Comparison of ENCODE assay signal across 14 cellular contexts in the genomic region with DNA sequence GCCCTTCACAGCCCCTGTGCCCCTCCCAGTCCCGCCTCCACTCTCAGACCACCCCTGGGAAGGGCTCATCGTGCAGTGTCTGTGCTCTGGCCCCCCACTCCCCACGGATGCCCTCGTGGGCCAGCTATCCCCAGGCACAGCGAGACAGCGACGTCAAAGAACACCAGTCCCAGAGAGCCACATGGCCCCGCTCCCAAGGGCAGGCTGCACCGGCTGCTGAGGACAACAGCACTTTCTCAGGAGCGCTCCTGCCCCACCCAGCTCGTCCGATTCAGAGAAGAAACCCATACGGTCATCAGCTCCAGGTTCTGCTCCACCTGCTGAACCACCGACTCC. TPM values are rescaled to one million over a fixed set of nuclear protein-coding genes. Genes with fewer than 3 reads are reported as not detected.
DNase-seq lines count a peak whose midpoint lies in the region; ATAC-seq and TF ChIP-seq lines count a peak whose summit lies in the region.
"Had no signal": no experiment of that assay in that cellular context is flagged by ENCODE, and none has a peak within 500 bp of the region (broad histone marks: within the 10 kb centered on the region; RNA-seq: fewer than 3 reads in every experiment).

No MANE protein-coding gene starts in this region.

- H3K4me1 ChIP-seq in endodermal cell (ENCODE audit: control insufficient read depth, insufficient read depth, low read length): no peaks in the 10 kb centered on the region

- no peak overlapping the region for H3K4me3 ChIP-seq in endodermal cell (ENCODE audit: low read length)
- H3K4me3 ChIP-seq: smooth muscle cell had no signal

- peak overlapping the region; percentile 62 for H3K27ac Mint-ChIP-seq in T-helper 1 cell treated with Interleukin-12 subunit alpha and Interleukin-12 subunit beta and Interleukin-4 antibody, amounts not matched to agents 30 μg/mL and 1 μg/mL, for 36 hours
- H3K27ac Mint-ChIP-seq in activated T-helper 2 cell treated with anti-CD3 and anti-CD28 coated beads, Interferon-gamma antibody, Interleukin-2, Interleukin-4, amounts not matched to agents 10 μg/mL and 5 μg/mL and 100 μg/mL, durations not matched to agents 14 hours and 24 hours and 36 hours: peak overlapping the region; percentile 86
- H3K27ac Mint-ChIP-seq in natural killer cell (peak overlapping the region; percentile 73 to 86), endodermal cell (no peak overlapping the region)
- H3K27ac Mint-ChIP-seq: WTC11 had no signal

- peaks cover 58% of the 10 kb centered on the region for H3K36me3 ChIP-seq in KOPT-K1 (ENCODE audit: insufficient read depth, low read length)
- peaks cover 47% of the 10 kb centered on the region for H3K36me3 ChIP-seq in endodermal cell (ENCODE audit: control insufficient read depth, insufficient read depth, low read length)

- peaks cover 36% of the 10 kb centered on the region for H3K36me3 Mint-ChIP-seq in T-helper 1 cell treated with Interleukin-12 subunit alpha and Interleukin-12 subunit beta and Interleukin-4 antibody, amounts not matched to agents 30 μg/mL and 1 μg/mL, for 36 hours (ENCODE audit: low read depth)
- peaks cover 72% of the 10 kb centered on the region for H3K36me3 Mint-ChIP-seq in activated T-helper 2 cell treated with anti-CD3 and anti-CD28 coated beads, Interferon-gamma antibody, Interleukin-2, Interleukin-4, amounts not matched to agents 10 μg/mL and 5 μg/mL and 100 μg/mL, durations not matched to agents 14 hours and 24 hours and 36 hours (ENCODE audit: low read depth)
- no peaks in the 10 kb centered on the region for H3K36me3 Mint-ChIP-seq in natural killer cell
- H3K36me3 Mint-ChIP-seq in endodermal cell (ENCODE audit: low read depth): peaks cover 49% of the 10 kb centered on the region

- peak overlapping the region; percentile 65 for H3K4me3 Mint-ChIP-seq in T-helper 1 cell treated with Interleukin-12 subunit alpha and Interleukin-12 subunit beta and Interleukin-4 antibody, amounts not matched to agents 30 μg/mL and 1 μg/mL, for 36 hours
- H3K4me3 Mint-ChIP-seq in activated T-helper 2 cell treated with anti-CD3 and anti-CD28 coated beads, Interferon-gamma antibody, Interleukin-2, Interleukin-4, amounts not matched to agents 10 μg/mL and 5 μg/mL and 100 μg/mL, durations not matched to agents 14 hours and 24 hours and 36 hours (ENCODE audit: low read depth): peak overlapping the region; percentile 22
- H3K4me3 Mint-ChIP-seq in natural killer cell: no peak overlapping the region
- H3K4me3 Mint-ChIP-seq in endodermal cell: no peak overlapping the region
- H3K4me3 Mint-ChIP-seq: WTC11 had no signal

- H3K9me3 ChIP-seq in KOPT-K1 (ENCODE audit: insufficient read depth, low read length, poor library complexity, severe bottlenecking): no peaks in the 10 kb centered on the region
- no peaks in the 10 kb centered on the region for H3K9me3 ChIP-seq in endodermal cell (ENCODE audit: control insufficient read depth, low read length)

- no peaks in the 10 kb centered on the region for H3K9me3 Mint-ChIP-seq in T-helper 1 cell treated with Interleukin-12 subunit alpha and Interleukin-12 subunit beta and Interleukin-4 antibody, amounts not matched to agents 30 μg/mL and 1 μg/mL, for 36 hours
- no peaks in the 10 kb centered on the region for H3K9me3 Mint-ChIP-seq in activated T-helper 2 cell treated with anti-CD3 and anti-CD28 coated beads, Interferon-gamma antibody, Interleukin-2, Interleukin-4, amounts not matched to agents 10 μg/mL and 5 μg/mL and 100 μg/mL, durations not matched to agents 14 hours and 24 hours and 36 hours
- H3K9me3 Mint-ChIP-seq in natural killer cell (no peaks in the 10 kb centered on the region), endodermal cell (no peaks in the 10 kb centered on the region)
- H3K9me3 Mint-ChIP-seq: WTC11 had no signal

- H3K27ac ChIP-seq in KOPT-K1 (ENCODE audit: low read depth, low read length, poor library complexity, severe bottlenecking) (peak overlapping the region; percentile 42), endodermal cell (ENCODE audit: low read depth, low read length) (no peak overlapping the region)
- H3K27ac ChIP-seq: 22Rv1 had no signal

- DNase-seq in T-helper 1 cell: no peak
- DNase-seq in activated T-helper 2 cell treated with anti-CD3 and anti-CD28 coated beads, Interferon-gamma antibody, Interleukin-2, Interleukin-4, amounts not matched to agents 10 μg/mL and 5 μg/mL and 100 μg/mL, durations not matched to agents 14 hours and 24 hours and 36 hours (ENCODE audit: low spot score): no peak
- DNase-seq in natural killer cell: no peak
- no peak for DNase-seq in NCI-H2107 treated with DMSO at 0.1 percent for 48 hours (lab: John Stamatoyannopoulos, UW; ENCODE audit: unreplicated experiment)
- DNase-seq in endodermal cell: no peak
- DNase-seq in T1000 (lab: John Stamatoyannopoulos, UW): no peak
- DNase-seq: EL, NCI-H1105 treated with DMSO at 0.1 percent for 48 hours, NCI-H446 treated with DMSO at 0.1 percent for 48 hours had no signal

- intact Hi-C loops in activated T-helper 2 cell treated with anti-CD3 and anti-CD28 coated beads, Interferon-gamma antibody, Interleukin-2, Interleukin-4, amounts not matched to agents 10 μg/mL and 5 μg/mL and 100 μg/mL, durations not matched to agents 14 hours and 24 hours and 36 hours (cut with micrococcal nuclease): loop anchor here (5.0 to 10.0 kb wide), 4 partner anchors 78 to 290 kb away; partner anchors contain the start of genes GPSM1, SEC16A and TMEM250
- intact Hi-C loops in natural killer cell (cut with micrococcal nuclease): loop anchor here (10.0 kb wide), 1 partner anchor 90 kb away; no protein-coding TSS in a partner anchor

- H3K9ac ChIP-seq in endodermal cell (ENCODE audit: extremely low read depth, low read length, poor library complexity, severe bottlenecking): no peak overlapping the region

- WGBS in endodermal cell (ENCODE audit: insufficient coverage in 1 of 2, insufficient read length in 1 of 2), 2 experiments: 94 to 96% methylated on average over 10 to 14 of the region's 14 CpGs

- TF ChIP-seq CTCF in natural killer cell (IDR thresholded peaks at IDR 0.05): no peak
- no peak for TF ChIP-seq CTCF in endodermal cell (conservative IDR thresholded peaks at IDR 0.05)

- ATAC-seq in natural killer cell: no peak
- ATAC-seq: WTC11 had no signal

- H3K4me1 Mint-ChIP-seq in T-helper 1 cell treated with Interleukin-12 subunit alpha and Interleukin-12 subunit beta and Interleukin-4 antibody, amounts not matched to agents 30 μg/mL and 1 μg/mL, for 36 hours (ENCODE audit: low read depth): peaks cover 46% of the 10 kb centered on the region
- H3K4me1 Mint-ChIP-seq in activated T-helper 2 cell treated with anti-CD3 and anti-CD28 coated beads, Interferon-gamma antibody, Interleukin-2, Interleukin-4, amounts not matched to agents 10 μg/mL and 5 μg/mL and 100 μg/mL, durations not matched to agents 14 hours and 24 hours and 36 hours (ENCODE audit: low read depth): peaks cover 40% of the 10 kb centered on the region
- peaks cover 22 to 32% of the 10 kb centered on the region in 2 donors for H3K4me1 Mint-ChIP-seq in natural killer cell
- peaks cover 11% of the 10 kb centered on the region for H3K4me1 Mint-ChIP-seq in endodermal cell

- H3K27me3 ChIP-seq in endodermal cell (ENCODE audit: control insufficient read depth, insufficient read depth, low read length, poor library complexity, severe bottlenecking): no peaks in the 10 kb centered on the region

- peaks cover 4% of the 10 kb centered on the region for H3K27me3 Mint-ChIP-seq in T-helper 1 cell treated with Interleukin-12 subunit alpha and Interleukin-12 subunit beta and Interleukin-4 antibody, amounts not matched to agents 30 μg/mL and 1 μg/mL, for 36 hours (ENCODE audit: low read depth)
- no peaks in the 10 kb centered on the region for H3K27me3 Mint-ChIP-seq in activated T-helper 2 cell treated with anti-CD3 and anti-CD28 coated beads, Interferon-gamma antibody, Interleukin-2, Interleukin-4, amounts not matched to agents 10 μg/mL and 5 μg/mL and 100 μg/mL, durations not matched to agents 14 hours and 24 hours and 36 hours (ENCODE audit: low read depth)
- H3K27me3 Mint-ChIP-seq in natural killer cell (ENCODE audit: low read depth in 2 of 2) (no peaks in the 10 kb centered on the region), endodermal cell (ENCODE audit: insufficient read depth) (no peaks in the 10 kb centered on the region)

RNA-seq across cellular contexts. Expression of gene SNAPC4, which starts 4.8 kb away (rescaled TPM):
- total RNA-seq in activated T-helper 2 cell treated with anti-CD3 and anti-CD28 coated beads, Interferon-gamma antibody, Interleukin-2, Interleukin-4, amounts not matched to agents 10 μg/mL and 5 μg/mL and 100 μg/mL, durations not matched to agents 14 hours and 24 hours and 36 hours: 22.7 and 22.9 TPM in 2 replicates
- 10 to 100 TPM in 1 of 3 donors, 1 to 10 TPM in 2; 9.0 to 11.3 (median 9.4) TPM for total RNA-seq in natural killer cell
- 10 to 100 TPM; 18.0 to 18.7 TPM for total RNA-seq in endodermal cell
- 14.5 TPM for polyA plus RNA-seq in endodermal cell (2013, experiment 1 of 2)
- polyA plus RNA-seq in endodermal cell (2013, experiment 2 of 2): 13.5 TPM

RNA-seq across cellular contexts. Expression of gene ENTR1, which starts 5.6 kb away (rescaled TPM):
- 66.4 and 75.6 TPM in 2 replicates for total RNA-seq in activated T-helper 2 cell treated with anti-CD3 and anti-CD28 coated beads, Interferon-gamma antibody, Interleukin-2, Interleukin-4, amounts not matched to agents 10 μg/mL and 5 μg/mL and 100 μg/mL, durations not matched to agents 14 hours and 24 hours and 36 hours
- total RNA-seq in natural killer cell: 10 to 100 TPM; 38.7 to 62.3 (median 41.6) TPM
- 10 to 100 TPM; 76.6 to 83.1 TPM for total RNA-seq in endodermal cell
- polyA plus RNA-seq in endodermal cell (2013, experiment 1 of 2): 62.8 TPM
- 58.4 TPM for polyA plus RNA-seq in endodermal cell (2013, experiment 2 of 2)

RNA-seq across cellular contexts. Expression of gene PMPCA, which starts 5.7 kb away (rescaled TPM):
- 111 TPM in 2 replicates for total RNA-seq in activated T-helper 2 cell treated with anti-CD3 and anti-CD28 coated beads, Interferon-gamma antibody, Interleukin-2, Interleukin-4, amounts not matched to agents 10 μg/mL and 5 μg/mL and 100 μg/mL, durations not matched to agents 14 hours and 24 hours and 36 hours
- total RNA-seq in natural killer cell (10 to 100 TPM; 78.3 to 84.8 (median 79.3) TPM), endodermal cell (10 to 100 TPM; 82.7 to 85.4 TPM)
- polyA plus RNA-seq in endodermal cell (2013, experiment 1 of 2): 58.6 TPM
- 51.4 TPM for polyA plus RNA-seq in endodermal cell (2013, experiment 2 of 2)

RNA-seq across cellular contexts. Expression of gene CARD9, which starts 31.3 kb away (rescaled TPM):
- 16.2 and 17.6 TPM in 2 replicates for total RNA-seq in activated T-helper 2 cell treated with anti-CD3 and anti-CD28 coated beads, Interferon-gamma antibody, Interleukin-2, Interleukin-4, amounts not matched to agents 10 μg/mL and 5 μg/mL and 100 μg/mL, durations not matched to agents 14 hours and 24 hours and 36 hours
- 1 to 10 TPM; 1.6 to 4.2 (median 4.0) TPM for total RNA-seq in natural killer cell
- total RNA-seq in endodermal cell: 1 to 10 TPM in 1 of 2 donors, under 1 TPM in 1; 0.35 to 1.5 TPM
- 0.57 TPM for polyA plus RNA-seq in endodermal cell (2013, experiment 1 of 2)
- polyA plus RNA-seq in endodermal cell (2013, experiment 2 of 2): 0.21 TPM

RNA-seq across cellular contexts. Expression of gene INPP5E, which starts 34.9 kb away (rescaled TPM):
- total RNA-seq in activated T-helper 2 cell treated with anti-CD3 and anti-CD28 coated beads, Interferon-gamma antibody, Interleukin-2, Interleukin-4, amounts not matched to agents 10 μg/mL and 5 μg/mL and 100 μg/mL, durations not matched to agents 14 hours and 24 hours and 36 hours: 20.8 and 21.8 TPM in 2 replicates
- 10 to 100 TPM; 12.1 to 15.7 (median 14.4) TPM for total RNA-seq in natural killer cell
- total RNA-seq in endodermal cell: 10 to 100 TPM; 30.8 to 34.7 TPM
- 22.6 TPM for polyA plus RNA-seq in endodermal cell (2013, experiment 1 of 2)
- polyA plus RNA-seq in endodermal cell (2013, experiment 2 of 2): 19.3 TPM

Comparison
In these comparisons a context has a peak if more than half of its experiments do, and no peak if none do; other contexts are left out.
1. H3K4me3 Mint-ChIP-seq: peak in T-helper 1 cell treated with Interleukin-12 subunit alpha and Interleukin-12 subunit beta and Interleukin-4 antibody, amounts not matched to agents 30 μg/mL and 1 μg/mL, for 36 hours (single experiment) and activated T-helper 2 cell treated with anti-CD3 and anti-CD28 coated beads, Interferon-gamma antibody, Interleukin-2, Interleukin-4, amounts not matched to agents 10 μg/mL and 5 μg/mL and 100 μg/mL, durations not matched to agents 14 hours and 24 hours and 36 hours (single experiment); none in natural killer cell (single experiment) and endodermal cell (single experiment).